Comparison of ENCODE assay signal across 1 cellular context in the genomic region with DNA sequence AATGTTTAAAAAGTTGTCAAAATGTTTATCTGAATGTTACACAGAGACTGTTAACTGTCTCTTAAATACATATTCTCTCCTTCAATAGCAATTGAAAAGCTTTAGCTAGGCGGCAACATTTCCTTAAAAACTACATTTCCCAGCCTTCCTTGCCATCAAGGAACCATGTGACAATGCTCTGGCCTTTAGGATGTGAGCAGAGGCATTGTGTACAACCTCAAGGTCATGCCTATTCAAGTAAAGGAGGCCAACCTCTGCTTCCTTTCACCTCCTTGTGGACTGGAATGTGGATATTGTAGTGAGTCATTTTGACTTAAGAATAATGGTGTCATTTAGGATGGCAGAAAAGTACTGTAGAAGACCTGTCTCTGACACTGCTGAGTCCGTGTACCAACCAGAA.
A peak's percentile ranks its signal among the peaks of the same experiment; 100 is the strongest.
TF ChIP-seq lines count a peak whose summit lies in the region.

No MANE protein-coding gene starts in this region.

TF ChIP-seq in K562, 482 proteins besides CTCF, POLR2A, EP300 and RAD21 (continued from another document):
- TF ChIP-seq, protein P1, sequence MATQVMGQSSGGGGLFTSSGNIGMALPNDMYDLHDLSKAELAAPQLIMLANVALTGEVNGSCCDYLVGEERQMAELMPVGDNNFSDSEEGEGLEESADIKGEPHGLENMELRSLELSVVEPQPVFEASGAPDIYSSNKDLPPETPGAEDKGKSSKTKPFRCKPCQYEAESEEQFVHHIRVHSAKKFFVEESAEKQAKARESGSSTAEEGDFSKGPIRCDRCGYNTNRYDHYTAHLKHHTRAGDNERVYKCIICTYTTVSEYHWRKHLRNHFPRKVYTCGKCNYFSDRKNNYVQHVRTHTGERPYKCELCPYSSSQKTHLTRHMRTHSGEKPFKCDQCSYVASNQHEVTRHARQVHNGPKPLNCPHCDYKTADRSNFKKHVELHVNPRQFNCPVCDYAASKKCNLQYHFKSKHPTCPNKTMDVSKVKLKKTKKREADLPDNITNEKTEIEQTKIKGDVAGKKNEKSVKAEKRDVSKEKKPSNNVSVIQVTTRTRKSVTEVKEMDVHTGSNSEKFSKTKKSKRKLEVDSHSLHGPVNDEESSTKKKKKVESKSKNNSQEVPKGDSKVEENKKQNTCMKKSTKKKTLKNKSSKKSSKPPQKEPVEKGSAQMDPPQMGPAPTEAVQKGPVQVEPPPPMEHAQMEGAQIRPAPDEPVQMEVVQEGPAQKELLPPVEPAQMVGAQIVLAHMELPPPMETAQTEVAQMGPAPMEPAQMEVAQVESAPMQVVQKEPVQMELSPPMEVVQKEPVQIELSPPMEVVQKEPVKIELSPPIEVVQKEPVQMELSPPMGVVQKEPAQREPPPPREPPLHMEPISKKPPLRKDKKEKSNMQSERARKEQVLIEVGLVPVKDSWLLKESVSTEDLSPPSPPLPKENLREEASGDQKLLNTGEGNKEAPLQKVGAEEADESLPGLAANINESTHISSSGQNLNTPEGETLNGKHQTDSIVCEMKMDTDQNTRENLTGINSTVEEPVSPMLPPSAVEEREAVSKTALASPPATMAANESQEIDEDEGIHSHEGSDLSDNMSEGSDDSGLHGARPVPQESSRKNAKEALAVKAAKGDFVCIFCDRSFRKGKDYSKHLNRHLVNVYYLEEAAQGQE (CRISPR knock-in tag; IDR thresholded peaks at IDR 0.05; ENCODE audit: low read depth), result no peak
- TF ChIP-seq POLR2B (IDR thresholded peaks at IDR 0.05; ENCODE audit: low read depth, partially characterized antibody) (no peak), ZNF165 (CRISPR knock-in tag; IDR thresholded peaks at IDR 0.05; ENCODE audit: borderline replicate concordance) (no peak), SAFB2 (IDR thresholded peaks at IDR 0.05; ENCODE audit: borderline replicate concordance, low read depth, low read length, severe bottlenecking) (no peak), CEBPB (tag; IDR thresholded peaks at IDR 0.05) (no peak), MTA2 (IDR thresholded peaks at IDR 0.05; ENCODE audit: low read depth) (no peak), ARHGAP35 (IDR thresholded peaks at IDR 0.05; ENCODE audit: partially characterized antibody) (no peak), SLC30A9 (CRISPR knock-in tag; IDR thresholded peaks at IDR 0.05) (no peak), ZNF79 (CRISPR knock-in tag; IDR thresholded peaks at IDR 0.05; ENCODE audit: low read depth) (no peak), COPS2 (conservative IDR thresholded peaks at IDR 0.05) (no peak), TAF7 (tag; IDR thresholded peaks at IDR 0.05) (no peak), SP2 (IDR thresholded peaks at IDR 0.05; ENCODE audit: extremely low read depth, low read depth, low read length, poor library complexity, severe bottlenecking) (no peak), SIX5 (IDR thresholded peaks at IDR 0.05; ENCODE audit: borderline replicate concordance in 1 of 2, insufficient read depth in 1 of 2, low read depth in 1 of 2, low read length in 2 of 2) (0 out of 4 replicates have a peak, but pooled peaks of 1 of the 2 experiments have one; percentile 27), SMARCE1 (IDR thresholded peaks at IDR 0.05) (no peak), ZEB2 (IDR thresholded peaks at IDR 0.05) (no peak), ESRRA (IDR thresholded peaks at IDR 0.05; ENCODE audit: borderline replicate concordance, low read depth) (peak; percentile 74; the same call in 1 of the 2 replicates), YBX1 (IDR thresholded peaks at IDR 0.05) (no peak), HCFC1 (IDR thresholded peaks at IDR 0.05; ENCODE audit: low read depth, low read length) (peak; percentile 67), SMARCA4 (IDR thresholded peaks at IDR 0.05) (no peak), CBX3 (IDR thresholded peaks at IDR 0.05; ENCODE audit: borderline replicate concordance in 1 of 2, low read length in 2 of 2) (no peak), ZNF12 (CRISPR knock-in tag; IDR thresholded peaks at IDR 0.05) (no peak)
- TF ChIP-seq, protein P2, sequence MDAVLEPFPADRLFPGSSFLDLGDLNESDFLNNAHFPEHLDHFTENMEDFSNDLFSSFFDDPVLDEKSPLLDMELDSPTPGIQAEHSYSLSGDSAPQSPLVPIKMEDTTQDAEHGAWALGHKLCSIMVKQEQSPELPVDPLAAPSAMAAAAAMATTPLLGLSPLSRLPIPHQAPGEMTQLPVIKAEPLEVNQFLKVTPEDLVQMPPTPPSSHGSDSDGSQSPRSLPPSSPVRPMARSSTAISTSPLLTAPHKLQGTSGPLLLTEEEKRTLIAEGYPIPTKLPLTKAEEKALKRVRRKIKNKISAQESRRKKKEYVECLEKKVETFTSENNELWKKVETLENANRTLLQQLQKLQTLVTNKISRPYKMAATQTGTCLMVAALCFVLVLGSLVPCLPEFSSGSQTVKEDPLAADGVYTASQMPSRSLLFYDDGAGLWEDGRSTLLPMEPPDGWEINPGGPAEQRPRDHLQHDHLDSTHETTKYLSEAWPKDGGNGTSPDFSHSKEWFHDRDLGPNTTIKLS (IDR thresholded peaks at IDR 0.05; ENCODE audit: borderline replicate concordance, low read depth), result no peak
- TF ChIP-seq, protein P3, sequence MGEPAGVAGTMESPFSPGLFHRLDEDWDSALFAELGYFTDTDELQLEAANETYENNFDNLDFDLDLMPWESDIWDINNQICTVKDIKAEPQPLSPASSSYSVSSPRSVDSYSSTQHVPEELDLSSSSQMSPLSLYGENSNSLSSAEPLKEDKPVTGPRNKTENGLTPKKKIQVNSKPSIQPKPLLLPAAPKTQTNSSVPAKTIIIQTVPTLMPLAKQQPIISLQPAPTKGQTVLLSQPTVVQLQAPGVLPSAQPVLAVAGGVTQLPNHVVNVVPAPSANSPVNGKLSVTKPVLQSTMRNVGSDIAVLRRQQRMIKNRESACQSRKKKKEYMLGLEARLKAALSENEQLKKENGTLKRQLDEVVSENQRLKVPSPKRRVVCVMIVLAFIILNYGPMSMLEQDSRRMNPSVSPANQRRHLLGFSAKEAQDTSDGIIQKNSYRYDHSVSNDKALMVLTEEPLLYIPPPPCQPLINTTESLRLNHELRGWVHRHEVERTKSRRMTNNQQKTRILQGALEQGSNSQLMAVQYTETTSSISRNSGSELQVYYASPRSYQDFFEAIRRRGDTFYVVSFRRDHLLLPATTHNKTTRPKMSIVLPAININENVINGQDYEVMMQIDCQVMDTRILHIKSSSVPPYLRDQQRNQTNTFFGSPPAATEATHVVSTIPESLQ (CRISPR knock-in tag; IDR thresholded peaks at IDR 0.05), result no peak
- TF ChIP-seq, protein P4, sequence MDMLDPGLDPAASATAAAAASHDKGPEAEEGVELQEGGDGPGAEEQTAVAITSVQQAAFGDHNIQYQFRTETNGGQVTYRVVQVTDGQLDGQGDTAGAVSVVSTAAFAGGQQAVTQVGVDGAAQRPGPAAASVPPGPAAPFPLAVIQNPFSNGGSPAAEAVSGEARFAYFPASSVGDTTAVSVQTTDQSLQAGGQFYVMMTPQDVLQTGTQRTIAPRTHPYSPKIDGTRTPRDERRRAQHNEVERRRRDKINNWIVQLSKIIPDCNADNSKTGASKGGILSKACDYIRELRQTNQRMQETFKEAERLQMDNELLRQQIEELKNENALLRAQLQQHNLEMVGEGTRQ (CRISPR knock-in tag; IDR thresholded peaks at IDR 0.05), result peak; percentile 76
- TF ChIP-seq, protein P5, sequence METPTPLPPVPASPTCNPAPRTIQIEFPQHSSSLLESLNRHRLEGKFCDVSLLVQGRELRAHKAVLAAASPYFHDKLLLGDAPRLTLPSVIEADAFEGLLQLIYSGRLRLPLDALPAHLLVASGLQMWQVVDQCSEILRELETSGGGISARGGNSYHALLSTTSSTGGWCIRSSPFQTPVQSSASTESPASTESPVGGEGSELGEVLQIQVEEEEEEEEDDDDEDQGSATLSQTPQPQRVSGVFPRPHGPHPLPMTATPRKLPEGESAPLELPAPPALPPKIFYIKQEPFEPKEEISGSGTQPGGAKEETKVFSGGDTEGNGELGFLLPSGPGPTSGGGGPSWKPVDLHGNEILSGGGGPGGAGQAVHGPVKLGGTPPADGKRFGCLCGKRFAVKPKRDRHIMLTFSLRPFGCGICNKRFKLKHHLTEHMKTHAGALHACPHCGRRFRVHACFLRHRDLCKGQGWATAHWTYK (CRISPR knock-in tag; IDR thresholded peaks at IDR 0.05), result no peak
- TF ChIP-seq, protein P6, sequence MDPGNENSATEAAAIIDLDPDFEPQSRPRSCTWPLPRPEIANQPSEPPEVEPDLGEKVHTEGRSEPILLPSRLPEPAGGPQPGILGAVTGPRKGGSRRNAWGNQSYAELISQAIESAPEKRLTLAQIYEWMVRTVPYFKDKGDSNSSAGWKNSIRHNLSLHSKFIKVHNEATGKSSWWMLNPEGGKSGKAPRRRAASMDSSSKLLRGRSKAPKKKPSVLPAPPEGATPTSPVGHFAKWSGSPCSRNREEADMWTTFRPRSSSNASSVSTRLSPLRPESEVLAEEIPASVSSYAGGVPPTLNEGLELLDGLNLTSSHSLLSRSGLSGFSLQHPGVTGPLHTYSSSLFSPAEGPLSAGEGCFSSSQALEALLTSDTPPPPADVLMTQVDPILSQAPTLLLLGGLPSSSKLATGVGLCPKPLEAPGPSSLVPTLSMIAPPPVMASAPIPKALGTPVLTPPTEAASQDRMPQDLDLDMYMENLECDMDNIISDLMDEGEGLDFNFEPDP (CRISPR knock-in tag; IDR thresholded peaks at IDR 0.05), result no peak
- TF ChIP-seq, protein P7, sequence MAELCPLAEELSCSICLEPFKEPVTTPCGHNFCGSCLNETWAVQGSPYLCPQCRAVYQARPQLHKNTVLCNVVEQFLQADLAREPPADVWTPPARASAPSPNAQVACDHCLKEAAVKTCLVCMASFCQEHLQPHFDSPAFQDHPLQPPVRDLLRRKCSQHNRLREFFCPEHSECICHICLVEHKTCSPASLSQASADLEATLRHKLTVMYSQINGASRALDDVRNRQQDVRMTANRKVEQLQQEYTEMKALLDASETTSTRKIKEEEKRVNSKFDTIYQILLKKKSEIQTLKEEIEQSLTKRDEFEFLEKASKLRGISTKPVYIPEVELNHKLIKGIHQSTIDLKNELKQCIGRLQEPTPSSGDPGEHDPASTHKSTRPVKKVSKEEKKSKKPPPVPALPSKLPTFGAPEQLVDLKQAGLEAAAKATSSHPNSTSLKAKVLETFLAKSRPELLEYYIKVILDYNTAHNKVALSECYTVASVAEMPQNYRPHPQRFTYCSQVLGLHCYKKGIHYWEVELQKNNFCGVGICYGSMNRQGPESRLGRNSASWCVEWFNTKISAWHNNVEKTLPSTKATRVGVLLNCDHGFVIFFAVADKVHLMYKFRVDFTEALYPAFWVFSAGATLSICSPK (IDR thresholded peaks at IDR 0.05; ENCODE audit: borderline replicate concordance), result no peak
- TF ChIP-seq, protein P8, sequence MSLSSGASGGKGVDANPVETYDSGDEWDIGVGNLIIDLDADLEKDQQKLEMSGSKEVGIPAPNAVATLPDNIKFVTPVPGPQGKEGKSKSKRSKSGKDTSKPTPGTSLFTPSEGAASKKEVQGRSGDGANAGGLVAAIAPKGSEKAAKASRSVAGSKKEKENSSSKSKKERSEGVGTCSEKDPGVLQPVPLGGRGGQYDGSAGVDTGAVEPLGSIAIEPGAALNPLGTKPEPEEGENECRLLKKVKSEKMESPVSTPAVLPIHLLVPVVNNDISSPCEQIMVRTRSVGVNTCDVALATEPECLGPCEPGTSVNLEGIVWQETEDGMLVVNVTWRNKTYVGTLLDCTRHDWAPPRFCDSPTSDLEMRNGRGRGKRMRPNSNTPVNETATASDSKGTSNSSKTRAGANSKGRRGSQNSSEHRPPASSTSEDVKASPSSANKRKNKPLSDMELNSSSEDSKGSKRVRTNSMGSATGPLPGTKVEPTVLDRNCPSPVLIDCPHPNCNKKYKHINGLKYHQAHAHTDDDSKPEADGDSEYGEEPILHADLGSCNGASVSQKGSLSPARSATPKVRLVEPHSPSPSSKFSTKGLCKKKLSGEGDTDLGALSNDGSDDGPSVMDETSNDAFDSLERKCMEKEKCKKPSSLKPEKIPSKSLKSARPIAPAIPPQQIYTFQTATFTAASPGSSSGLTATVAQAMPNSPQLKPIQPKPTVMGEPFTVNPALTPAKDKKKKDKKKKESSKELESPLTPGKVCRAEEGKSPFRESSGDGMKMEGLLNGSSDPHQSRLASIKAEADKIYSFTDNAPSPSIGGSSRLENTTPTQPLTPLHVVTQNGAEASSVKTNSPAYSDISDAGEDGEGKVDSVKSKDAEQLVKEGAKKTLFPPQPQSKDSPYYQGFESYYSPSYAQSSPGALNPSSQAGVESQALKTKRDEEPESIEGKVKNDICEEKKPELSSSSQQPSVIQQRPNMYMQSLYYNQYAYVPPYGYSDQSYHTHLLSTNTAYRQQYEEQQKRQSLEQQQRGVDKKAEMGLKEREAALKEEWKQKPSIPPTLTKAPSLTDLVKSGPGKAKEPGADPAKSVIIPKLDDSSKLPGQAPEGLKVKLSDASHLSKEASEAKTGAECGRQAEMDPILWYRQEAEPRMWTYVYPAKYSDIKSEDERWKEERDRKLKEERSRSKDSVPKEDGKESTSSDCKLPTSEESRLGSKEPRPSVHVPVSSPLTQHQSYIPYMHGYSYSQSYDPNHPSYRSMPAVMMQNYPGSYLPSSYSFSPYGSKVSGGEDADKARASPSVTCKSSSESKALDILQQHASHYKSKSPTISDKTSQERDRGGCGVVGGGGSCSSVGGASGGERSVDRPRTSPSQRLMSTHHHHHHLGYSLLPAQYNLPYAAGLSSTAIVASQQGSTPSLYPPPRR (CRISPR knock-in tag; IDR thresholded peaks at IDR 0.05; ENCODE audit: borderline replicate concordance), result no peak
TF ChIP-seq in K562: peak in this region for 4.
